9 cellular contexts compared by ENCODE assay signal in genomic region chr9:129995409-129996160, GRCh38. TPM values are rescaled to one million over a fixed set of nuclear protein-coding genes. Genes with fewer than 3 reads are reported as not detected.
DNase-seq lines count a peak whose midpoint lies in the region; ATAC-seq and TF ChIP-seq lines count a peak whose summit lies in the region.
"Had no signal": no experiment of that assay in that cellular context is flagged by ENCODE, and none has a peak within 500 bp of the region (broad histone marks: within the 10 kb centered on the region; RNA-seq: fewer than 3 reads in every experiment).

No MANE protein-coding gene starts in this region.

- peaks cover 0 to 3% of the 10 kb centered on the region in 2 donors for H3K36me3 ChIP-seq in ascending aorta

- no peaks in the 10 kb centered on the region for H3K9me3 ChIP-seq in ascending aorta

- H3K4me3 ChIP-seq in ascending aorta, result no peak overlapping the region

- H3K4me1 ChIP-seq in ascending aorta, result peaks cover 5 to 24% of the 10 kb centered on the region in 2 donors

- intact Hi-C loops in ascending aorta (cut with DNase I), result loop anchor here (2.0 kb wide), 1 partner anchor 47 kb away; the partner anchor contains the start of gene FNBP1

- peak; percentile 52 for DNase-seq in stimulated activated CD4-positive, alpha-beta T cell treated with anti-CD3 and anti-CD28 coated beads, Interleukin-1b, Interleukin-23, amount 100 ng/mL, for 48 hours
- no peak for DNase-seq in stimulated activated CD4-positive, alpha-beta T cell treated with anti-CD3 and anti-CD28 coated beads, Interleukin-12 subunit alpha, Interleukin-12 subunit beta, amount 100 ng/mL, for 4 hours
- DNase-seq in ascending aorta (ENCODE audit: low spot score in 2 of 2) (no peak), medulla oblongata (ENCODE audit: extremely low spot score) (peak; percentile 76), NCI-H524 (lab: John Stamatoyannopoulos, UW) (no peak), NCI-H82 (lab: John Stamatoyannopoulos, UW) (no peak), DMS 273 (lab: John Stamatoyannopoulos, UW; ENCODE audit: unreplicated experiment) (no peak)
- DNase-seq: NCI-H510A had no signal

- no peak for TF ChIP-seq CTCF in ascending aorta (IDR thresholded peaks at IDR 0.05)

- H3K27ac ChIP-seq in ascending aorta, result peak overlapping the region; percentile 75 to 88

- no peak for ATAC-seq in GM18520 (IDR thresholded peaks at IDR 0.05; ENCODE audit: unreplicated experiment)

- no peaks in the 10 kb centered on the region for H3K27me3 ChIP-seq in ascending aorta

RNA-seq across cellular contexts. Expression of gene FNBP1, which starts 47.4 kb away (rescaled TPM):
- total RNA-seq in ascending aorta, result 87.2 TPM

RNA-seq across cellular contexts. Expression of gene GPR107, which starts 58.1 kb away (rescaled TPM):
- 37.4 TPM for total RNA-seq in ascending aorta

Comparison
In these comparisons a context has a peak if more than half of its experiments do, and no peak if none do; other contexts are left out.
1. DNase-seq: peak in stimulated activated CD4-positive, alpha-beta T cell treated with anti-CD3 and anti-CD28 coated beads, Interleukin-1b, Interleukin-23, amount 100 ng/mL, for 48 hours (single experiment) and medulla oblongata (single experiment); none in stimulated activated CD4-positive, alpha-beta T cell treated with anti-CD3 and anti-CD28 coated beads, Interleukin-12 subunit alpha, Interleukin-12 subunit beta, amount 100 ng/mL, for 4 hours (single experiment), ascending aorta (0 of 2), NCI-H524 (0 of 2), NCI-H82 (single experiment) and DMS 273 (single experiment).